13 cellular contexts compared by ENCODE assay signal in genomic region chr11:69280994-69281393, GRCh38. TPM values are rescaled to one million over a fixed set of nuclear protein-coding genes. Genes with fewer than 3 reads are reported as not detected.
A peak's percentile ranks its signal among the peaks of the same experiment; 100 is the strongest.
DNase-seq lines count a peak whose midpoint lies in the region; ATAC-seq and TF ChIP-seq lines count a peak whose summit lies in the region.
"Had no signal": no experiment of that assay in that cellular context is flagged by ENCODE, and none has a peak within 500 bp of the region (broad histone marks: within the 10 kb centered on the region; RNA-seq: fewer than 3 reads in every experiment).

No MANE protein-coding gene starts in this region.

- H3K27ac ChIP-seq in SJSA1 (peak overlapping the region; percentile 53), WERI-Rb-1 (no peak overlapping the region)
- H3K27ac ChIP-seq: VCaP had no signal

- H3K36me3 Mint-ChIP-seq in activated CD8-positive, alpha-beta memory T cell treated with anti-CD3 and anti-CD28 coated beads, Interleukin-2, amount 10 ng/mL, durations not matched to agents 7 days and 5 days: no peaks in the 10 kb centered on the region
- no peaks in the 10 kb centered on the region for H3K36me3 Mint-ChIP-seq in activated T-helper 2 cell treated with anti-CD3 and anti-CD28 coated beads, Interferon-gamma antibody, Interleukin-2, Interleukin-4, amounts not matched to agents 10 μg/mL and 5 μg/mL and 100 μg/mL, durations not matched to agents 14 hours and 24 hours and 36 hours (ENCODE audit: low read depth)

- H3K4me1 ChIP-seq in SJSA1 (replicated peaks): peaks cover 26% of the 10 kb centered on the region

- H3K4me3 ChIP-seq in SJSA1 (no peak overlapping the region), retinal pigment epithelial cell (ENCODE audit: low read length) (no peak overlapping the region), WERI-Rb-1 (ENCODE audit: low read depth, low read length) (no peak overlapping the region)

- no peaks in the 10 kb centered on the region for H3K27me3 Mint-ChIP-seq in activated CD8-positive, alpha-beta memory T cell treated with anti-CD3 and anti-CD28 coated beads, Interleukin-2, amount 10 ng/mL, durations not matched to agents 7 days and 5 days
- no peaks in the 10 kb centered on the region for H3K27me3 Mint-ChIP-seq in activated T-helper 2 cell treated with anti-CD3 and anti-CD28 coated beads, Interferon-gamma antibody, Interleukin-2, Interleukin-4, amounts not matched to agents 10 μg/mL and 5 μg/mL and 100 μg/mL, durations not matched to agents 14 hours and 24 hours and 36 hours (ENCODE audit: low read depth)

- H3K9me3 Mint-ChIP-seq in activated CD8-positive, alpha-beta memory T cell treated with anti-CD3 and anti-CD28 coated beads, Interleukin-2, amount 10 ng/mL, durations not matched to agents 7 days and 5 days (ENCODE audit: low read depth): no peaks in the 10 kb centered on the region
- no peaks in the 10 kb centered on the region for H3K9me3 Mint-ChIP-seq in activated T-helper 2 cell treated with anti-CD3 and anti-CD28 coated beads, Interferon-gamma antibody, Interleukin-2, Interleukin-4, amounts not matched to agents 10 μg/mL and 5 μg/mL and 100 μg/mL, durations not matched to agents 14 hours and 24 hours and 36 hours

- DNase-seq in GM04503 (ENCODE audit: low read depth) (peak; percentile 85), SJSA1 (ENCODE audit: low read depth in 1 of 2, low spot score in 2 of 2) (peak; percentile 97 to 98), fibroblast of the conjunctiva (ENCODE audit: low read depth) (peak; percentile 32), retinal pigment epithelial cell (ENCODE audit: low read depth) (peak; percentile 95), WERI-Rb-1 (no peak)
- DNase-seq in activated CD8-positive, alpha-beta memory T cell treated with anti-CD3 and anti-CD28 coated beads, Interleukin-2, amount 10 ng/mL, durations not matched to agents 7 days and 5 days: no peak
- DNase-seq in activated T-helper 2 cell treated with anti-CD3 and anti-CD28 coated beads, Interferon-gamma antibody, Interleukin-2, Interleukin-4, amounts not matched to agents 10 μg/mL and 5 μg/mL and 100 μg/mL, durations not matched to agents 14 hours and 24 hours and 36 hours (ENCODE audit: low spot score): no peak
- DNase-seq: activated effector memory CD4-positive, alpha-beta T cell treated with anti-CD3 and anti-CD28 coated beads, Interleukin-2, amount 50 U/mL, for 16 hours; DMS 273 treated with DMSO at 0.1 percent for 48 hours; NCI-H82; stimulated activated CD4-positive, alpha-beta T cell treated with anti-CD3 and anti-CD28 coated beads, Interleukin-4, amount 100 ng/mL, for 24 hours had no signal

- H3K27ac Mint-ChIP-seq in activated CD8-positive, alpha-beta memory T cell treated with anti-CD3 and anti-CD28 coated beads, Interleukin-2, amount 10 ng/mL, durations not matched to agents 7 days and 5 days: no peak overlapping the region
- no peak overlapping the region for H3K27ac Mint-ChIP-seq in activated T-helper 2 cell treated with anti-CD3 and anti-CD28 coated beads, Interferon-gamma antibody, Interleukin-2, Interleukin-4, amounts not matched to agents 10 μg/mL and 5 μg/mL and 100 μg/mL, durations not matched to agents 14 hours and 24 hours and 36 hours

- no peaks in the 10 kb centered on the region for H3K27me3 ChIP-seq in SJSA1 (replicated peaks)
- peaks cover 43% of the 10 kb centered on the region for H3K27me3 ChIP-seq in WERI-Rb-1 (ENCODE audit: insufficient read depth, low read depth, severe bottlenecking)

- TF ChIP-seq CTCF in retinal pigment epithelial cell (conservative IDR thresholded peaks at IDR 0.05; ENCODE audit: low read depth, low read length): no peak
- TF ChIP-seq CTCF in WERI-Rb-1 (IDR thresholded peaks at IDR 0.05; ENCODE audit: low read depth, low read length): no peak

- ATAC-seq in activated CD8-positive, alpha-beta memory T cell treated with anti-CD3 and anti-CD28 coated beads, Interleukin-2, amount 10 ng/mL, durations not matched to agents 7 days and 5 days: no peak
- ATAC-seq in HG03175 (IDR thresholded peaks at IDR 0.05; ENCODE audit: unreplicated experiment): no peak

- H3K36me3 ChIP-seq in SJSA1: no peaks in the 10 kb centered on the region
- no peaks in the 10 kb centered on the region for H3K36me3 ChIP-seq in WERI-Rb-1

- H3K4me3 Mint-ChIP-seq in activated CD8-positive, alpha-beta memory T cell treated with anti-CD3 and anti-CD28 coated beads, Interleukin-2, amount 10 ng/mL, durations not matched to agents 7 days and 5 days: no peak overlapping the region
- H3K4me3 Mint-ChIP-seq in activated T-helper 2 cell treated with anti-CD3 and anti-CD28 coated beads, Interferon-gamma antibody, Interleukin-2, Interleukin-4, amounts not matched to agents 10 μg/mL and 5 μg/mL and 100 μg/mL, durations not matched to agents 14 hours and 24 hours and 36 hours (ENCODE audit: low read depth): no peak overlapping the region

- intact Hi-C loops in activated T-helper 2 cell treated with anti-CD3 and anti-CD28 coated beads, Interferon-gamma antibody, Interleukin-2, Interleukin-4, amounts not matched to agents 10 μg/mL and 5 μg/mL and 100 μg/mL, durations not matched to agents 14 hours and 24 hours and 36 hours (cut with micrococcal nuclease): no loop called here

- no peaks in the 10 kb centered on the region for H3K4me1 Mint-ChIP-seq in activated CD8-positive, alpha-beta memory T cell treated with anti-CD3 and anti-CD28 coated beads, Interleukin-2, amount 10 ng/mL, durations not matched to agents 7 days and 5 days
- H3K4me1 Mint-ChIP-seq in activated T-helper 2 cell treated with anti-CD3 and anti-CD28 coated beads, Interferon-gamma antibody, Interleukin-2, Interleukin-4, amounts not matched to agents 10 μg/mL and 5 μg/mL and 100 μg/mL, durations not matched to agents 14 hours and 24 hours and 36 hours (ENCODE audit: low read depth): no peaks in the 10 kb centered on the region

- CTCF ChIA-PET in activated CD8-positive, alpha-beta memory T cell treated with anti-CD3 and anti-CD28 coated beads, Interleukin-2, amount 10 ng/mL, durations not matched to agents 7 days and 5 days (lab: Charles Lee): no interaction called here

- H3K9me3 ChIP-seq in SJSA1 (replicated peaks): peaks cover 7% of the 10 kb centered on the region; the same call in 1 of the 2 replicates
- H3K9me3 ChIP-seq in WERI-Rb-1 (ENCODE audit: severe bottlenecking): peaks cover 3% of the 10 kb centered on the region

RNA-seq across cellular contexts. Expression of gene MYEOV, which starts 13.0 kb away (rescaled TPM):
- total RNA-seq in SJSA1 (2014; rRNA removed; shearing (Covaris generic)): 3.4 and 5.3 TPM in 2 replicates
- not detected for total RNA-seq in activated CD8-positive, alpha-beta memory T cell treated with anti-CD3 and anti-CD28 coated beads, Interleukin-2, amount 10 ng/mL, durations not matched to agents 7 days and 5 days
- 0.09 TPM in 1 of 2 replicates, not detected in the other for total RNA-seq in activated T-helper 2 cell treated with anti-CD3 and anti-CD28 coated beads, Interferon-gamma antibody, Interleukin-2, Interleukin-4, amounts not matched to agents 10 μg/mL and 5 μg/mL and 100 μg/mL, durations not matched to agents 14 hours and 24 hours and 36 hours

Comparison
In these comparisons a context has a peak if more than half of its experiments do, and no peak if none do; other contexts are left out.
1. DNase-seq: peak in GM04503 (single experiment), SJSA1 (2 of 2), fibroblast of the conjunctiva (single experiment) and retinal pigment epithelial cell (single experiment); none in activated CD8-positive, alpha-beta memory T cell treated with anti-CD3 and anti-CD28 coated beads, Interleukin-2, amount 10 ng/mL, durations not matched to agents 7 days and 5 days (single experiment), activated T-helper 2 cell treated with anti-CD3 and anti-CD28 coated beads, Interferon-gamma antibody, Interleukin-2, Interleukin-4, amounts not matched to agents 10 μg/mL and 5 μg/mL and 100 μg/mL, durations not matched to agents 14 hours and 24 hours and 36 hours (single experiment) and WERI-Rb-1 (single experiment).